ENCODE assay signal across 15 cellular contexts in genomic region chr12:10182662-10183061, GRCh38. TPM values are rescaled to one million over a fixed set of nuclear protein-coding genes. Genes with fewer than 3 reads are reported as not detected.
A peak's percentile ranks its signal among the peaks of the same experiment; 100 is the strongest.
DNase-seq lines count a peak whose midpoint lies in the region; ATAC-seq, FAIRE-seq and TF ChIP-seq lines count a peak whose summit lies in the region.
"Had no signal": no experiment of that assay in that cellular context is flagged by ENCODE, and none has a peak within 500 bp of the region (broad histone marks: within the 10 kb centered on the region; RNA-seq: fewer than 3 reads in every experiment).

No MANE protein-coding gene starts in this region.

- no peaks in the 10 kb centered on the region for H4K20me1 ChIP-seq in keratinocyte (ENCODE audit: control insufficient read depth, extremely low read depth, insufficient read depth, low read length)

- peak; percentile 83 for ATAC-seq in activated T-helper 17 cell treated with anti-CD3 and anti-CD28 coated beads, Interleukin-2, amount 50 U/mL, for 72 hours (replicated peaks)
- ATAC-seq in HG03439 (IDR thresholded peaks at IDR 0.05; ENCODE audit: unreplicated experiment) = no peak
- ATAC-seq: right cardiac atrium had no signal

- H3K4me3 Mint-ChIP-seq in activated T-helper 17 cell treated with anti-CD3 and anti-CD28 coated beads, Interleukin-2, amount 50 U/mL, for 72 hours = no peak overlapping the region
- H3K4me3 Mint-ChIP-seq: CD4-positive, CD25-positive, alpha-beta regulatory T cell had no signal

- dilution Hi-C loops in keratinocyte (cut with MboI; ENCODE audit: extremely low pct_ligation_motif_present, low sequenced_read_pairs) = no loop called here

- no peak overlapping the region for H3K4me2 ChIP-seq in keratinocyte (ENCODE audit: control insufficient read depth, extremely low read depth, insufficient read depth, low read depth, low read length)

- H3K79me2 ChIP-seq in keratinocyte (ENCODE audit: control insufficient read depth, insufficient read depth, low read length) = no peaks in the 10 kb centered on the region

- no peaks in the 10 kb centered on the region for H3K9me3 Mint-ChIP-seq in activated T-helper 17 cell treated with anti-CD3 and anti-CD28 coated beads, Interleukin-2, amount 50 U/mL, for 72 hours
- H3K9me3 Mint-ChIP-seq: CD4-positive, CD25-positive, alpha-beta regulatory T cell had no signal

- peak overlapping the region; percentile 78 for H3K27ac ChIP-seq in AG04450 (ENCODE audit: low read depth, low read length)
- peak overlapping the region; percentile 27 for H3K27ac ChIP-seq in keratinocyte (ENCODE audit: control insufficient read depth, insufficient read depth, low read length)
- H3K27ac ChIP-seq in coronary artery = no peak overlapping the region
- H3K27ac ChIP-seq: SK-N-MC, tibial artery had no signal

- TF ChIP-seq CTCF in AG04450 (IDR thresholded peaks at IDR 0.05; ENCODE audit: low read depth, low read length) (no peak), keratinocyte (optimal IDR thresholded peaks at IDR 0.05 in 1 of 3, IDR thresholded peaks at IDR 0.05 in 1 of 3, conservative IDR thresholded peaks at IDR 0.05 in 1 of 3; ENCODE audit: extremely low read depth in 1 of 3, insufficient read depth in 2 of 3, low read length in 3 of 3) (no peak), coronary artery (IDR thresholded peaks at IDR 0.05) (no peak)

- FAIRE-seq in keratinocyte (lab: Jason Lieb, UNC) = peak; percentile 5

- POLR2A ChIA-PET in AG04450 (lab: Yijun Ruan, JAX) = interaction anchor here (0.6 to 3.1 kb wide), 4 partner anchors 13 to 44 kb away, joined by 3 to 18 read pairs (median 11); partner anchors contain the start of gene GABARAPL1

- no peaks in the 10 kb centered on the region for H3K36me3 ChIP-seq in keratinocyte (ENCODE audit: control insufficient read depth in 2 of 2, extremely low read depth in 1 of 2, insufficient read depth in 2 of 2, low read length in 2 of 2)
- H3K36me3 ChIP-seq: tibial artery had no signal

- peaks cover 32% of the 10 kb centered on the region for H3K4me1 ChIP-seq in keratinocyte (ENCODE audit: control insufficient read depth, extremely low read depth, insufficient read depth, low read length)
- H3K4me1 ChIP-seq: tibial artery had no signal

- H3K4me1 Mint-ChIP-seq in activated T-helper 17 cell treated with anti-CD3 and anti-CD28 coated beads, Interleukin-2, amount 50 U/mL, for 72 hours = peaks cover 3% of the 10 kb centered on the region
- H3K4me1 Mint-ChIP-seq: CD4-positive, CD25-positive, alpha-beta regulatory T cell had no signal

- H3K9ac ChIP-seq in keratinocyte (ENCODE audit: control insufficient read depth, extremely low read depth, insufficient read depth, low read length) = no peak overlapping the region

- no peak overlapping the region for H3K27ac Mint-ChIP-seq in activated T-helper 17 cell treated with anti-CD3 and anti-CD28 coated beads, Interleukin-2, amount 50 U/mL, for 72 hours
- H3K27ac Mint-ChIP-seq: CD4-positive, CD25-positive, alpha-beta regulatory T cell had no signal

- no peaks in the 10 kb centered on the region for H3K27me3 ChIP-seq in AG04450 (ENCODE audit: control insufficient read depth, insufficient read depth, low read length)
- H3K27me3 ChIP-seq in keratinocyte (ENCODE audit: control insufficient read depth, extremely low read depth, insufficient read depth, low read length) = no peaks in the 10 kb centered on the region

- no peak overlapping the region for H2AFZ ChIP-seq in keratinocyte (ENCODE audit: control insufficient read depth, low read length)

- CTCF ChIA-PET in AG04450 (lab: Charles Lee) = interaction anchor here (3.1 kb wide), 1 partner anchor 30 kb away, joined by 15 read pairs; no protein-coding TSS in a partner anchor

- H3K9me3 ChIP-seq in AG04450 (ENCODE audit: control insufficient read depth, insufficient read depth, low read length) = no peaks in the 10 kb centered on the region
- H3K9me3 ChIP-seq in keratinocyte (ENCODE audit: control insufficient read depth, low read depth, low read length) = no peaks in the 10 kb centered on the region
- H3K9me3 ChIP-seq: tibial artery had no signal

- no peak for DNase-seq in AG04450 (ENCODE audit: low read depth, low spot score)
- peak; percentile 24 for DNase-seq in HT1080 (ENCODE audit: low read depth)
- DNase-seq in keratinocyte (ENCODE audit: low read depth, low spot score) = no peak
- no peak for DNase-seq in head of caudate nucleus
- DNase-seq in coronary artery (ENCODE audit: low spot score) = no peak
- no peak for DNase-seq in NCI-H2081 (lab: John Stamatoyannopoulos, UW)
- DNase-seq: activated CD4-positive, alpha-beta T cell treated with anti-CD3 and anti-CD28 coated beads, Interleukin-2, amount 50 U/mL, for 1 hour; activated effector memory CD4-positive, alpha-beta T cell treated with anti-CD3 and anti-CD28 coated beads, Interleukin-2, amount 50 U/mL, for 16 hours; CD4-positive, CD25-positive, alpha-beta regulatory T cell; NCI-H345; right cardiac atrium; tibial artery had no signal

- intact Hi-C loops in head of caudate nucleus (cut with DNase I) = no loop called here

- no peak overlapping the region for H3K4me3 ChIP-seq in AG04450 (ENCODE audit: low read depth, low read length)
- H3K4me3 ChIP-seq in keratinocyte (ENCODE audit: control insufficient read depth in 2 of 3, extremely low read depth in 1 of 3, insufficient read depth in 2 of 3, low read depth in 1 of 3, low read length in 3 of 3) = no peak overlapping the region
- no peak overlapping the region for H3K4me3 ChIP-seq in coronary artery
- H3K4me3 ChIP-seq: SK-N-MC, tibial artery had no signal

- no peaks in the 10 kb centered on the region for H3K9me1 ChIP-seq in keratinocyte (ENCODE audit: control insufficient read depth, extremely low read depth, insufficient read depth, low read length)

- peaks cover 48% of the 10 kb centered on the region for H3K27me3 Mint-ChIP-seq in activated T-helper 17 cell treated with anti-CD3 and anti-CD28 coated beads, Interleukin-2, amount 50 U/mL, for 72 hours

- H3K36me3 Mint-ChIP-seq in activated T-helper 17 cell treated with anti-CD3 and anti-CD28 coated beads, Interleukin-2, amount 50 U/mL, for 72 hours (ENCODE audit: low read depth) = no peaks in the 10 kb centered on the region
- H3K36me3 Mint-ChIP-seq: CD4-positive, CD25-positive, alpha-beta regulatory T cell had no signal

RNA-seq across cellular contexts. Expression of gene TMEM52B, which starts 3.8 kb away (rescaled TPM):
- polyA plus RNA-seq in AG04450 (2011; rRNA removed) = 7.2 and 8.3 TPM in 2 replicates
- 3.6 and 10.0 TPM in 2 replicates for polyA minus RNA-seq in AG04450 (2011; rRNA and poly(A)+ RNA removed)
- 0.07 TPM in 1 of 2 replicates, not detected in the other for total RNA-seq in HT1080 (2014; rRNA removed; shearing (Covaris generic))
- polyA plus RNA-seq in HT1080 (2015; cell fraction: cytosol; rRNA removed) = 0.02 TPM in 1 of 2 replicates, not detected in the other
- not detected in 2 replicates for polyA plus RNA-seq in HT1080 (2015; cell fraction: nucleus; rRNA removed)
- total RNA-seq in activated T-helper 17 cell treated with anti-CD3 and anti-CD28 coated beads, Interleukin-2, amount 50 U/mL, for 72 hours = not detected
- 0.03 TPM in 1 of 3 replicates, not detected in the others for polyA plus RNA-seq in keratinocyte
- polyA plus RNA-seq in keratinocyte (2011; ENCODE audit: low read depth) = not detected
- polyA plus RNA-seq in keratinocyte (2011; cell fraction: cytosol; rRNA removed) = 0.06 TPM in 1 of 2 replicates, not detected in the other
- not detected in 2 replicates for polyA plus RNA-seq in keratinocyte (2011; cell fraction: nucleus; rRNA removed)
- polyA plus RNA-seq in keratinocyte (2012; ENCODE audit: low replicate concordance) = not detected in 2 replicates
- polyA minus RNA-seq in keratinocyte = 0.16 TPM in 1 of 3 replicates, not detected in the others
- polyA minus RNA-seq in keratinocyte (2011; cell fraction: cytosol; rRNA and poly(A)+ RNA removed) = not detected
- polyA minus RNA-seq in keratinocyte (2011; cell fraction: nucleus; rRNA and poly(A)+ RNA removed) = not detected in 2 replicates
- total RNA-seq: CD4-positive, CD25-positive, alpha-beta regulatory T cell; right cardiac atrium had no signal
- polyA plus RNA-seq: CD4-positive, CD25-positive, alpha-beta regulatory T cell had no signal

RNA-seq across cellular contexts. Expression of gene OLR1, which starts 10.7 kb away (rescaled TPM):
- 13.0 and 15.3 TPM in 2 replicates for polyA plus RNA-seq in AG04450 (2011; rRNA removed)
- polyA minus RNA-seq in AG04450 (2011; rRNA and poly(A)+ RNA removed) = 3.4 and 6.0 TPM in 2 replicates
- total RNA-seq in HT1080 (2014; rRNA removed; shearing (Covaris generic)) = not detected in 2 replicates
- 0.23 TPM in 1 of 2 replicates, not detected in the other for polyA plus RNA-seq in HT1080 (2015; cell fraction: cytosol; rRNA removed)
- polyA plus RNA-seq in HT1080 (2015; cell fraction: nucleus; rRNA removed) = 0.10 and 0.24 TPM in 2 replicates
- not detected for total RNA-seq in activated T-helper 17 cell treated with anti-CD3 and anti-CD28 coated beads, Interleukin-2, amount 50 U/mL, for 72 hours
- polyA plus RNA-seq in keratinocyte = 0.03 to 0.18 TPM (median 0.17 TPM) in 3 replicates
- 0.39 TPM for polyA plus RNA-seq in keratinocyte (2011; ENCODE audit: low read depth)
- 0.13 and 0.34 TPM in 2 replicates for polyA plus RNA-seq in keratinocyte (2011; cell fraction: cytosol; rRNA removed)
- polyA plus RNA-seq in keratinocyte (2011; cell fraction: nucleus; rRNA removed) = 0.32 and 0.69 TPM in 2 replicates
- 0.34 TPM in 1 of 2 replicates, not detected in the other for polyA plus RNA-seq in keratinocyte (2012; ENCODE audit: low replicate concordance)
- 0.99 TPM in 1 of 3 replicates, not detected in the others for polyA minus RNA-seq in keratinocyte
- polyA minus RNA-seq in keratinocyte (2011; cell fraction: cytosol; rRNA and poly(A)+ RNA removed) = not detected
- polyA minus RNA-seq in keratinocyte (2011; cell fraction: nucleus; rRNA and poly(A)+ RNA removed) = 1.4 and 1.6 TPM in 2 replicates
- total RNA-seq: CD4-positive, CD25-positive, alpha-beta regulatory T cell had no signal
- polyA plus RNA-seq: CD4-positive, CD25-positive, alpha-beta regulatory T cell had no signal

RNA-seq across cellular contexts. Expression of gene GABARAPL1, which starts 30.0 kb away (rescaled TPM):
- 181 and 196 TPM in 2 replicates for polyA plus RNA-seq in AG04450 (2011; rRNA removed)
- polyA minus RNA-seq in AG04450 (2011; rRNA and poly(A)+ RNA removed) = 108 and 117 TPM in 2 replicates
- 2.3 and 3.9 TPM in 2 replicates for total RNA-seq in HT1080 (2014; rRNA removed; shearing (Covaris generic))
- 18.9 and 19.0 TPM in 2 replicates for polyA plus RNA-seq in HT1080 (2015; cell fraction: cytosol; rRNA removed)
- polyA plus RNA-seq in HT1080 (2015; cell fraction: nucleus; rRNA removed) = 18.6 and 21.0 TPM in 2 replicates
- total RNA-seq in activated T-helper 17 cell treated with anti-CD3 and anti-CD28 coated beads, Interleukin-2, amount 50 U/mL, for 72 hours = 10 to 100 TPM in 1 of 2 donors, 1 to 10 TPM in 1; 6.9 to 25.1 TPM
- polyA plus RNA-seq in keratinocyte = 15.6 to 27.2 TPM (median 24.3 TPM) in 3 replicates
- 27.0 TPM for polyA plus RNA-seq in keratinocyte (2011; ENCODE audit: low read depth)
- 21.6 and 41.0 TPM in 2 replicates for polyA plus RNA-seq in keratinocyte (2011; cell fraction: cytosol; rRNA removed)
- 32.6 and 33.1 TPM in 2 replicates for polyA plus RNA-seq in keratinocyte (2011; cell fraction: nucleus; rRNA removed)
- 14.1 and 46.3 TPM in 2 replicates for polyA plus RNA-seq in keratinocyte (2012; ENCODE audit: low replicate concordance)
- polyA minus RNA-seq in keratinocyte = 3.3 to 22.5 TPM (median 18.6 TPM) in 3 replicates
- polyA minus RNA-seq in keratinocyte (2011; cell fraction: cytosol; rRNA and poly(A)+ RNA removed) = 10.4 TPM
- polyA minus RNA-seq in keratinocyte (2011; cell fraction: nucleus; rRNA and poly(A)+ RNA removed) = 23.6 and 28.6 TPM in 2 replicates

RNA-seq across cellular contexts. Expression of gene CLEC7A, which starts 52.7 kb away (rescaled TPM):
- not detected in 2 replicates for polyA plus RNA-seq in AG04450 (2011; rRNA removed)
- polyA minus RNA-seq in AG04450 (2011; rRNA and poly(A)+ RNA removed) = not detected in 2 replicates
- total RNA-seq in HT1080 (2014; rRNA removed; shearing (Covaris generic)) = not detected in 2 replicates
- not detected in 2 replicates for polyA plus RNA-seq in HT1080 (2015; cell fraction: cytosol; rRNA removed)
- polyA plus RNA-seq in HT1080 (2015; cell fraction: nucleus; rRNA removed) = not detected in 2 replicates
- total RNA-seq in activated T-helper 17 cell treated with anti-CD3 and anti-CD28 coated beads, Interleukin-2, amount 50 U/mL, for 72 hours = under 1 TPM in 1 of 2 donors, not detected in 1; 0.26 TPM
- polyA plus RNA-seq in keratinocyte = 0.31 to 0.62 TPM (median 0.62 TPM) in 3 replicates
- not detected for polyA plus RNA-seq in keratinocyte (2011; ENCODE audit: low read depth)
- polyA plus RNA-seq in keratinocyte (2011; cell fraction: cytosol; rRNA removed) = 0.12 and 0.18 TPM in 2 replicates
- 0.17 and 0.29 TPM in 2 replicates for polyA plus RNA-seq in keratinocyte (2011; cell fraction: nucleus; rRNA removed)
- polyA plus RNA-seq in keratinocyte (2012; ENCODE audit: low replicate concordance) = 0.17 TPM in 1 of 2 replicates, not detected in the other
- 0.06 to 0.13 TPM in 2 of 3 replicates, not detected in the other for polyA minus RNA-seq in keratinocyte
- not detected for polyA minus RNA-seq in keratinocyte (2011; cell fraction: cytosol; rRNA and poly(A)+ RNA removed)
- not detected in 2 replicates for polyA minus RNA-seq in keratinocyte (2011; cell fraction: nucleus; rRNA and poly(A)+ RNA removed)

Comparison
In these comparisons a context has a peak if more than half of its experiments do, and no peak if none do; other contexts are left out.
1. H3K27ac ChIP-seq: peak in AG04450 (single experiment) and keratinocyte (single experiment); none in coronary artery (0 of 2).